In genomic region chr2:145751155-145751554, GRCh38 we compare ENCODE assay signal across 12 cellular contexts.
A peak's percentile ranks its signal among the peaks of the same experiment; 100 is the strongest.
DNase-seq lines count a peak whose midpoint lies in the region; ATAC-seq and TF ChIP-seq lines count a peak whose summit lies in the region.
"Had no signal": no experiment of that assay in that cellular context is flagged by ENCODE, and none has a peak within 500 bp of the region (broad histone marks: within the 10 kb centered on the region; RNA-seq: fewer than 3 reads in every experiment).

No MANE protein-coding gene starts in this region.

- dilution Hi-C loops in IMR-90 (cut with HindIII; ENCODE audit: low sequenced_read_pairs, unreplicated experiment), result no loop called here

- intact Hi-C loops in IMR-90 (cut with micrococcal nuclease), result loop anchor here (5.0 to 10.0 kb wide), 4 partner anchors 154 to 1656 kb away; no protein-coding TSS in a partner anchor

- H4K8ac ChIP-seq in IMR-90 (ENCODE audit: low read depth in 2 of 2, low read length in 2 of 2), result peak overlapping the region in 1 of 2 experiments; percentile 70; a peak in 2 of 4 replicates

- peak overlapping the region; percentile 78 for H3K27ac ChIP-seq in ACC112 (ENCODE audit: low read depth, low read length)
- H3K27ac ChIP-seq in IMR-90 (ENCODE audit: insufficient read depth, low read length), result no peak overlapping the region
- peak overlapping the region; percentile 24 for H3K27ac ChIP-seq in caudate nucleus (ENCODE audit: low read depth, low read length)

- no peaks in the 10 kb centered on the region for H3K36me3 Mint-ChIP-seq in naive B cell
- H3K36me3 Mint-ChIP-seq: activated naive CD8-positive, alpha-beta T cell treated with anti-CD3 and anti-CD28 coated beads, Interleukin-2, amount 10 ng/mL, durations not matched to agents 7 days and 5 days had no signal

- H2AFZ ChIP-seq in ACC112 (ENCODE audit: low read length, unreplicated experiment) (peak overlapping the region; percentile 90), IMR-90 (replicated peaks; ENCODE audit: low read length, poor library complexity) (no peak overlapping the region)

- H3K14ac ChIP-seq in IMR-90 (replicated peaks; ENCODE audit: low read depth, low read length), result peak overlapping the region; percentile 87; the same call in 1 of the 2 replicates

- TF ChIP-seq RAD21 in IMR-90 (IDR thresholded peaks at IDR 0.05; ENCODE audit: low read length), result no peak

- peaks cover 0 to 3% (median 0%) of the 10 kb centered on the region in 7 donors for H3K9me3 Mint-ChIP-seq in naive B cell
- H3K9me3 Mint-ChIP-seq: activated naive CD8-positive, alpha-beta T cell treated with anti-CD3 and anti-CD28 coated beads, Interleukin-2, amount 10 ng/mL, durations not matched to agents 7 days and 5 days had no signal

- in situ Hi-C loops in IMR-90 (cut with MboI; ENCODE audit: low sequenced_read_pairs), result loop anchor here (5.0 kb wide), 1 partner anchor 1229 kb away; the partner anchor contains the start of gene ZEB2

- DNase-seq in IMR-90 (no peak), caudate nucleus (lab: John Stamatoyannopoulos, UW) (no peak), naive B cell (no peak)
- DNase-seq in activated CD4-positive, alpha-beta T cell treated with anti-CD3 and anti-CD28 coated beads, Interleukin-2, amount 50 U/mL, for 48 hours, result no peak
- DNase-seq: activated CD8-positive, alpha-beta memory T cell treated with anti-CD3 and anti-CD28 coated beads for 24 hours; activated naive CD8-positive, alpha-beta T cell treated with anti-CD3 and anti-CD28 coated beads, Interleukin-2, amount 10 ng/mL, durations not matched to agents 7 days and 5 days; NCI-H1048; NCI-H524 treated with DMSO at 0.1 percent for 48 hours had no signal

- TF ChIP-seq CTCF in IMR-90 (conservative IDR thresholded peaks at IDR 0.05; ENCODE audit: low read depth, low read length), result no peak

- H3K9me3 ChIP-seq in IMR-90 (ENCODE audit: control insufficient read depth, insufficient read depth, low read length), result no peaks in the 10 kb centered on the region

- no peaks in the 10 kb centered on the region for H3K79me2 ChIP-seq in ACC112 (ENCODE audit: control insufficient read depth, insufficient read depth, low read length, unreplicated experiment)

- peak overlapping the region; percentile 41; the same call in 1 of the 2 replicates for H2AK5ac ChIP-seq in IMR-90 (ENCODE audit: low read depth, low read length)

- peak overlapping the region; percentile 96 for H2BK20ac ChIP-seq in IMR-90 (ENCODE audit: low read depth, low read length)

- H4K91ac ChIP-seq in IMR-90 (ENCODE audit: insufficient read depth, low read depth, low read length), result peak overlapping the region; percentile 34

- CTCF ChIA-PET in IMR-90 (lab: Yijun Ruan, JAX), result interaction anchor here (0.8 to 1.1 kb wide), 2 partner anchors 451 to 593 kb away, joined by 3 read pairs; no protein-coding TSS in a partner anchor

- H2BK15ac ChIP-seq in IMR-90 (ENCODE audit: low read depth, low read length), result peak overlapping the region; percentile 78; the same call in 2 of the 3 replicates

- H3K79me1 ChIP-seq in IMR-90 (ENCODE audit: low read depth in 1 of 2, low read length in 2 of 2), result no peaks in the 10 kb centered on the region

- H3K27me3 ChIP-seq in ACC112 (ENCODE audit: insufficient read depth, low read length), result no peaks in the 10 kb centered on the region
- H3K27me3 ChIP-seq in IMR-90 (ENCODE audit: control insufficient read depth, insufficient read depth, low read length), result no peaks in the 10 kb centered on the region

- POLR2A ChIA-PET in IMR-90 (lab: Charles Lee; ENCODE audit: unreplicated experiment), result interaction anchor here (0.6 kb wide), 1 partner anchor 710 kb away, joined by 4 read pairs; no protein-coding TSS in a partner anchor

- H3K27me3 Mint-ChIP-seq in naive B cell, result no peaks in the 10 kb centered on the region

- H3K9me1 ChIP-seq in IMR-90 (ENCODE audit: insufficient read depth, low read length), result peaks cover 6% of the 10 kb centered on the region; the same call in 1 of the 2 replicates

- peak overlapping the region in 7 of 8 donors; percentile 2 to 59 (median 31) for H3K4me3 Mint-ChIP-seq in naive B cell
- H3K4me3 Mint-ChIP-seq: activated naive CD8-positive, alpha-beta T cell treated with anti-CD3 and anti-CD28 coated beads, Interleukin-2, amount 10 ng/mL, durations not matched to agents 7 days and 5 days had no signal

- peak overlapping the region; percentile 79 for H2BK5ac ChIP-seq in IMR-90 (ENCODE audit: low read depth, low read length, poor library complexity, severe bottlenecking)

- peak overlapping the region in 5 of 6 donors; percentile 0 to 44 (median 5) for H3K27ac Mint-ChIP-seq in naive B cell
- H3K27ac Mint-ChIP-seq: activated naive CD8-positive, alpha-beta T cell treated with anti-CD3 and anti-CD28 coated beads, Interleukin-2, amount 10 ng/mL, durations not matched to agents 7 days and 5 days had no signal

- peak overlapping the region; percentile 41; the same call in 1 of the 2 replicates for H3K23ac ChIP-seq in IMR-90 (ENCODE audit: low read depth, low read length)

- peak overlapping the region; percentile 61; the same call in 1 of the 2 replicates for H4K5ac ChIP-seq in IMR-90 (ENCODE audit: low read depth, low read length)

- peak overlapping the region; percentile 89 for H2BK120ac ChIP-seq in IMR-90 (ENCODE audit: low read depth, low read length)

- H3K36me3 ChIP-seq in ACC112 (ENCODE audit: insufficient read depth, low read length) (no peaks in the 10 kb centered on the region), IMR-90 (ENCODE audit: control insufficient read depth, insufficient read depth, low read length) (no peaks in the 10 kb centered on the region)

- peak overlapping the region; percentile 78 for H3K4ac ChIP-seq in IMR-90 (ENCODE audit: low read depth, low read length)

- TF ChIP-seq POLR2A in IMR-90 (IDR thresholded peaks at IDR 0.05; ENCODE audit: low read depth, low read length), result no peak

- H3K4me1 Mint-ChIP-seq in naive B cell, result peaks cover 23 to 39% (median 28%) of the 10 kb centered on the region in 3 donors
- H3K4me1 Mint-ChIP-seq: activated naive CD8-positive, alpha-beta T cell treated with anti-CD3 and anti-CD28 coated beads, Interleukin-2, amount 10 ng/mL, durations not matched to agents 7 days and 5 days had no signal

- H3K4me1 ChIP-seq in ACC112 (ENCODE audit: control insufficient read depth, insufficient read depth, low read length, unreplicated experiment) (peaks cover 33% of the 10 kb centered on the region), IMR-90 (ENCODE audit: control insufficient read depth, insufficient read depth, low read length) (peaks cover 12% of the 10 kb centered on the region)

- H3K9ac ChIP-seq in IMR-90 (ENCODE audit: low read depth, low read length), result no peak overlapping the region

- peak overlapping the region; percentile 77 for H2AK9ac ChIP-seq in IMR-90 (replicated peaks; ENCODE audit: low read depth, low read length, poor library complexity)

- no TSS peak for BruUV-seq in IMR-90 (replicated peaks; lab: Mats Ljungman, UMichigan)

- no CpG with 5 or more reads among the region's 1 CpG for WGBS in IMR-90 (ENCODE audit: extremely low coverage in 2 of 2, insufficient read length in 1 of 2), 2 experiments

- H3K4me2 ChIP-seq in IMR-90 (ENCODE audit: low read depth, low read length), result no peak overlapping the region

- ATAC-seq in IMR-90 (ENCODE audit: low read depth), result no peak
- no peak for ATAC-seq in naive B cell (ENCODE audit: low read depth in 2 of 2)
- no peak for ATAC-seq in GM21737 (IDR thresholded peaks at IDR 0.05; ENCODE audit: unreplicated experiment)
- no peak for ATAC-seq in GM18502 (IDR thresholded peaks at IDR 0.05; ENCODE audit: poor library complexity, unreplicated experiment)
- no peak for ATAC-seq in HG02763 (IDR thresholded peaks at IDR 0.05; ENCODE audit: unreplicated experiment)

- peak overlapping the region; percentile 83 for H3K18ac ChIP-seq in IMR-90 (ENCODE audit: low read depth, low read length)

- no peak overlapping the region for H3K56ac ChIP-seq in IMR-90 (ENCODE audit: extremely low read depth, insufficient read depth, low read length)

- H3K4me3 ChIP-seq in ACC112 (ENCODE audit: low read depth, low read length) (peak overlapping the region; percentile 20; the same call in 1 of the 2 replicates), IMR-90 (ENCODE audit: insufficient read depth, low read depth, low read length) (no peak overlapping the region)

- H4K20me1 ChIP-seq in IMR-90 (ENCODE audit: insufficient read depth, low read length), result no peaks in the 10 kb centered on the region

TF ChIP-seq in IMR-90, 13 proteins besides CTCF, POLR2A, EP300 and RAD21 (continues in another document):
- no peak for TF ChIP-seq FOS (IDR thresholded peaks at IDR 0.05; ENCODE audit: low read depth, low read length)
- no peak for TF ChIP-seq CEBPB (IDR thresholded peaks at IDR 0.05; ENCODE audit: low read depth, low read length)
- TF ChIP-seq MAFK (IDR thresholded peaks at IDR 0.05; ENCODE audit: low read depth, low read length), result no peak
- no peak for TF ChIP-seq SMC3 (IDR thresholded peaks at IDR 0.05; ENCODE audit: low read depth, low read length)
- TF ChIP-seq BHLHE40 (IDR thresholded peaks at IDR 0.05; ENCODE audit: low read depth, low read length), result no peak
- no peak for TF ChIP-seq NFE2L2 (IDR thresholded peaks at IDR 0.05; ENCODE audit: low read depth, low read length)
- no peak for TF ChIP-seq CHD1 (IDR thresholded peaks at IDR 0.05; ENCODE audit: low read depth, low read length)
- TF ChIP-seq RCOR1 (IDR thresholded peaks at IDR 0.05; ENCODE audit: insufficient replicate concordance, low read length), result no peak
- TF ChIP-seq ELK1 (IDR thresholded peaks at IDR 0.05; ENCODE audit: borderline replicate concordance, low read depth, low read length), result no peak
- TF ChIP-seq MXI1 (IDR thresholded peaks at IDR 0.05; ENCODE audit: borderline replicate concordance, low read depth, low read length), result no peak
- no peak for TF ChIP-seq USF2 (IDR thresholded peaks at IDR 0.05; ENCODE audit: low read depth, low read length)
- no peak for TF ChIP-seq RFX5 (IDR thresholded peaks at IDR 0.05; ENCODE audit: low read depth, low read length)
